Comparison of ENCODE assay signal across 8 cellular contexts in the genomic region with DNA sequence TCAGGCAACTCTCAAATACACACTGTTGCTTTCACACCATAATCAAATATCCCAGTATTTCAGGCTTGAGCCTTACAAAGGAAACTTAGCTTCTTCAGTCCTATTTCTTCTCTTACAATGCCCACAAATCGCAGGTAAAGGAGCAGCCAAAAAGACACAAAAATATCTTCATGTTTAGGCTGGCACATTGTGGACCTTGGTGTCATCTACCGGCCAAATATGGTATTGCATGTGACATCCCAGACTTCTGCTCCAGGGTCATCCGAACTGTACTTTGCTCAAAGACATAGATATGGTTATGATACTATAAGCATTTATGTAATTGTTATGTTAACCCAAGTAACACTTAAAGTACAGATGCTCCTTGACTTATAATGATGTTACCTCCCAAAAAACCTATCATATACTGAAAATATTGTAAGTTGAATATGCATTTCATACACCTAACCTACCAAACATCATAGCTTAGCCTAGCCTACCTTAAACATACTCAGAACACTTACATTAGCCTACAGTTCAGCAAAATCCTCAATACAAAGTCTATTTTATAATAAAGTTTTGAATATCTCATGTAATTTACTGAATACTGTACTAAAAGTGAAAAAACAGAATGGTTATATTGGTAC. TPM values are rescaled to one million over a fixed set of nuclear protein-coding genes. Genes with fewer than 3 reads are reported as not detected.
DNase-seq lines count a peak whose midpoint lies in the region; ATAC-seq, FAIRE-seq and TF ChIP-seq lines count a peak whose summit lies in the region.

No MANE protein-coding gene starts in this region.

- intact Hi-C loops in Panc1 (cut with micrococcal nuclease; ENCODE audit: unreplicated experiment) = loop anchor here (10.0 kb wide), 1 partner anchor 565 kb away; no protein-coding TSS in a partner anchor

- DNase-seq in D721Med (ENCODE audit: insufficient read length, low spot score) (no peak), Panc1 (ENCODE audit: low read depth, low spot score) (peak; percentile 67), foreskin melanocyte (peak; percentile 35), pons (ENCODE audit: low spot score) (peak; percentile 57), ureter (ENCODE audit: low spot score) (no peak)
- peak; percentile 7 to 15 for DNase-seq in activated T-helper 1 cell treated with anti-CD3 and anti-CD28 coated beads, Interleukin-2, amount 50 U/mL, for 16 hours (ENCODE audit: low read depth in 1 of 2, low spot score in 1 of 2)

- BruUV-seq in Panc1 (replicated peaks; lab: Mats Ljungman, UMichigan) = no TSS peak

- no peaks in the 10 kb centered on the region for H3K9me3 ChIP-seq in Panc1 (ENCODE audit: control insufficient read depth, insufficient read depth, low read depth, low read length)

- no peaks in the 10 kb centered on the region for H3K4me1 ChIP-seq in Panc1 (ENCODE audit: control insufficient read depth, insufficient read depth, low read length)

- no peak overlapping the region for H3K27ac ChIP-seq in Panc1 (ENCODE audit: low read length)

- peak; percentile 60 for ATAC-seq in HG02981 (IDR thresholded peaks at IDR 0.05; ENCODE audit: unreplicated experiment)
- ATAC-seq in Panc1 = peak; percentile 85
- ATAC-seq in GM21619 (IDR thresholded peaks at IDR 0.05; ENCODE audit: unreplicated experiment) = no peak

- POLR2A ChIA-PET in Panc1 (lab: Charles Lee) = interaction anchor here (0.6 kb wide), 1 partner anchor 118 kb away, joined by 3 read pairs; no protein-coding TSS in a partner anchor

- peaks cover 12% of the 10 kb centered on the region for H3K27me3 ChIP-seq in Panc1 (ENCODE audit: control insufficient read depth, insufficient read depth, low read length)

- no peak overlapping the region for H3K4me3 ChIP-seq in Panc1 (ENCODE audit: low read depth in 2 of 2, low read length in 2 of 2)

- CTCF ChIA-PET in Panc1 (lab: Charles Lee) = no interaction called here

- TF ChIP-seq CTCF in D721Med (IDR thresholded peaks at IDR 0.05; ENCODE audit: insufficient read depth, missing control alignments) = peak; percentile 88
- peak; percentile 94 for TF ChIP-seq CTCF in Panc1 (IDR thresholded peaks at IDR 0.05)

- FAIRE-seq in D721Med (lab: Jason Lieb, UNC) = no peak

- in situ Hi-C loops in Panc1 (cut with HindIII; ENCODE audit: low pct_unique_long_range_greater_than_20kb, low sequenced_read_pairs) = no loop called here

- H3K36me3 ChIP-seq in Panc1 (ENCODE audit: control insufficient read depth, insufficient read depth, low read length) = no peaks in the 10 kb centered on the region

RNA-seq across cellular contexts. Expression of gene OR2H2, which starts 4.6 kb away (rescaled TPM):
- not detected for total RNA-seq in Panc1 (2021; ENCODE audit: unreplicated experiment)
- polyA plus RNA-seq in Panc1 (2012; ENCODE audit: insufficient read length) = not detected
- total RNA-seq in ureter = not detected

RNA-seq across cellular contexts. Expression of gene UBD, which starts 30.0 kb away (rescaled TPM):
- total RNA-seq in Panc1 (2021; ENCODE audit: unreplicated experiment) (0.54 TPM), ureter (8.8 TPM)
- polyA plus RNA-seq in Panc1 (2012; ENCODE audit: insufficient read length) = 0.39 TPM

RNA-seq across cellular contexts. Expression of gene GABBR1, which starts 43.4 kb away (rescaled TPM):
- 11.9 TPM for total RNA-seq in Panc1 (2021; ENCODE audit: unreplicated experiment)
- polyA plus RNA-seq in Panc1 (2012; ENCODE audit: insufficient read length) = 10.0 TPM
- total RNA-seq in ureter = 64.3 TPM

Comparison
In these comparisons a context has a peak if more than half of its experiments do, and no peak if none do; other contexts are left out.
1. DNase-seq: peak in Panc1 (single experiment), activated T-helper 1 cell treated with anti-CD3 and anti-CD28 coated beads, Interleukin-2, amount 50 U/mL, for 16 hours (2 of 2), foreskin melanocyte (single experiment) and pons (single experiment); none in D721Med (single experiment) and ureter (single experiment).